1 cellular context compared by ENCODE assay signal in the genomic region with DNA sequence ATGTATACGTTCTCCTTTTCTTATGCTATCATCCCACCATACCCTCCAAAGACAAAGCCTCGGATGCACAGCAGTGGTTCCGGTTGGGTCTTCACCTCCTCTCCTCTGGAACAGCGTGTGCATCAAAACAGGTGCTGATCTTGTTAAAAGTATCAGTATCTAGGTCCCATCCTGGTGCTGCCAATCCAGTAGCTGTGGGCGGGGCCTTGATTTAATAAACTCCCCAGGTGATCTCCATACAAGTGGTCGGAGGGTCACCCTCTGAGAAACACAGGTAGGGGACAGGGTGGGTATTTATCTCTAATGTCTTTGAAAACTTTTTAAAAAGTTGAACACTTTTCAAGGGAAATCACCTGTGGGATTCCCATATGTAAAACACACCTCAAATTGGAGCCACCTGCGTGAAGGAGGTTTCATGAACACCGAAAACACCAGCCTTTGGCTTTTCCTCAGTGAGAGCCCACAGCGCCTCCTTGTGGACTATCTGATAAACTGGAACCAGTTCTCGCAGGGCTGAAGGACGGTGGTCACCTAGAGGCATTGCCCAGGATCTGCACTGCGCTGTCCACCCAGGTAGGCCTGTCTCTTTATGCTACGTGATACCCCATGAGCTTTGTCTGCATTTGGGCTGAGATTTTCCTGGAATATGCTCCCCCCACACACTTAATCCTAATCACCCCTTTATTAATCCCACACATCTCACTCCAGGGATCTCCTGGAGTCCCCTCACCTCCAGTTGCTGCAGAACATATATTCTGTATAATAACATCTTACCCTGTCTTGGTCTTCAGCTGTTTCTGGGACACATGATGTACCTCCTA.
TF ChIP-seq lines count a peak whose summit lies in the region.

No MANE protein-coding gene starts in this region.

TF ChIP-seq in GM12878, 131 proteins besides CTCF, POLR2A, EP300 and RAD21 (continued from another document):
- TF ChIP-seq, protein P1, sequence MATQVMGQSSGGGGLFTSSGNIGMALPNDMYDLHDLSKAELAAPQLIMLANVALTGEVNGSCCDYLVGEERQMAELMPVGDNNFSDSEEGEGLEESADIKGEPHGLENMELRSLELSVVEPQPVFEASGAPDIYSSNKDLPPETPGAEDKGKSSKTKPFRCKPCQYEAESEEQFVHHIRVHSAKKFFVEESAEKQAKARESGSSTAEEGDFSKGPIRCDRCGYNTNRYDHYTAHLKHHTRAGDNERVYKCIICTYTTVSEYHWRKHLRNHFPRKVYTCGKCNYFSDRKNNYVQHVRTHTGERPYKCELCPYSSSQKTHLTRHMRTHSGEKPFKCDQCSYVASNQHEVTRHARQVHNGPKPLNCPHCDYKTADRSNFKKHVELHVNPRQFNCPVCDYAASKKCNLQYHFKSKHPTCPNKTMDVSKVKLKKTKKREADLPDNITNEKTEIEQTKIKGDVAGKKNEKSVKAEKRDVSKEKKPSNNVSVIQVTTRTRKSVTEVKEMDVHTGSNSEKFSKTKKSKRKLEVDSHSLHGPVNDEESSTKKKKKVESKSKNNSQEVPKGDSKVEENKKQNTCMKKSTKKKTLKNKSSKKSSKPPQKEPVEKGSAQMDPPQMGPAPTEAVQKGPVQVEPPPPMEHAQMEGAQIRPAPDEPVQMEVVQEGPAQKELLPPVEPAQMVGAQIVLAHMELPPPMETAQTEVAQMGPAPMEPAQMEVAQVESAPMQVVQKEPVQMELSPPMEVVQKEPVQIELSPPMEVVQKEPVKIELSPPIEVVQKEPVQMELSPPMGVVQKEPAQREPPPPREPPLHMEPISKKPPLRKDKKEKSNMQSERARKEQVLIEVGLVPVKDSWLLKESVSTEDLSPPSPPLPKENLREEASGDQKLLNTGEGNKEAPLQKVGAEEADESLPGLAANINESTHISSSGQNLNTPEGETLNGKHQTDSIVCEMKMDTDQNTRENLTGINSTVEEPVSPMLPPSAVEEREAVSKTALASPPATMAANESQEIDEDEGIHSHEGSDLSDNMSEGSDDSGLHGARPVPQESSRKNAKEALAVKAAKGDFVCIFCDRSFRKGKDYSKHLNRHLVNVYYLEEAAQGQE (IDR thresholded peaks at IDR 0.05; ENCODE audit: low read depth, low read length): no peak
- TF ChIP-seq POU2F2 (IDR thresholded peaks at IDR 0.05; ENCODE audit: borderline replicate concordance, low read depth, low read length): peak; percentile 56; the same call in 1 of the 3 replicates
- peak; percentile 31 for TF ChIP-seq IKZF1 (conservative IDR thresholded peaks at IDR 0.05)
- TF ChIP-seq BHLHE40 (IDR thresholded peaks at IDR 0.05; ENCODE audit: borderline replicate concordance in 1 of 2, low read depth in 2 of 2, low read length in 1 of 2): peak in 1 of 2 experiments; percentile 12; a peak in 1 of 4 replicates
- 0 out of 2 replicates have a peak, but pooled peaks have one; percentile 67 for TF ChIP-seq TCF12 (IDR thresholded peaks at IDR 0.05; ENCODE audit: low read depth, low read length)
- TF ChIP-seq FOXK2 (IDR thresholded peaks at IDR 0.05): no peak
- peak; percentile 68 for TF ChIP-seq SMC3 (IDR thresholded peaks at IDR 0.05; ENCODE audit: borderline replicate concordance, low read length)
- peak; percentile 56 for TF ChIP-seq RELA (IDR thresholded peaks at IDR 0.05; ENCODE audit: borderline replicate concordance, partially characterized antibody)
- TF ChIP-seq PAX5 (IDR thresholded peaks at IDR 0.05; ENCODE audit: borderline replicate concordance, low read depth, low read length): 0 out of 2 replicates have a peak, but pooled peaks have one; percentile 33
- TF ChIP-seq YY1 (IDR thresholded peaks at IDR 0.05; ENCODE audit: low read depth, low read length): peak; percentile 67
- TF ChIP-seq CREB1 (IDR thresholded peaks at IDR 0.05; ENCODE audit: low read depth): 0 out of 2 replicates have a peak, but pooled peaks have one; percentile 15
- TF ChIP-seq RUNX3 (IDR thresholded peaks at IDR 0.05; ENCODE audit: low read length): peak; percentile 43; the same call in 1 of the 2 replicates
- 0 out of 2 replicates have a peak, but pooled peaks have one; percentile 4 for TF ChIP-seq ZSCAN29 (IDR thresholded peaks at IDR 0.05)
- no peak for TF ChIP-seq KDM1A (IDR thresholded peaks at IDR 0.05; ENCODE audit: borderline replicate concordance)
- 0 out of 2 replicates have a peak, but pooled peaks have one; percentile 11 for TF ChIP-seq IRF4 (IDR thresholded peaks at IDR 0.05; ENCODE audit: low read depth, low read length)
